In genomic region chr16:78638371-78638770, GRCh38 we compare ENCODE assay signal across 16 cellular contexts.
"Had no signal": no experiment of that assay in that cellular context is flagged by ENCODE, and none has a peak within 500 bp of the region (broad histone marks: within the 10 kb centered on the region; RNA-seq: fewer than 3 reads in every experiment).

No MANE protein-coding gene starts in this region.

- H3K79me2 ChIP-seq: hepatocyte had no signal

- H3K4me3 Mint-ChIP-seq: activated CD4-positive, alpha-beta T cell treated with anti-CD3 and anti-CD28 coated beads, Interleukin-2, amount 10 ng/mL, durations not matched to agents 7 days and 5 days; activated naive CD8-positive, alpha-beta T cell treated with anti-CD3 and anti-CD28 coated beads, Interleukin-2, amount 10 ng/mL, durations not matched to agents 7 days and 5 days; brain; central memory CD8-positive, alpha-beta T cell; memory B cell; naive thymus-derived CD8-positive, alpha-beta T cell; WTC11 had no signal

- H3K27ac Mint-ChIP-seq: activated CD4-positive, alpha-beta T cell treated with anti-CD3 and anti-CD28 coated beads, Interleukin-2, amount 10 ng/mL, durations not matched to agents 7 days and 5 days; activated naive CD8-positive, alpha-beta T cell treated with anti-CD3 and anti-CD28 coated beads, Interleukin-2, amount 10 ng/mL, durations not matched to agents 7 days and 5 days; brain; memory B cell; naive thymus-derived CD8-positive, alpha-beta T cell; WTC11 had no signal

- H3K9me3 ChIP-seq: esophagus squamous epithelium, pancreas, sigmoid colon, spleen, stomach, testis had no signal

- DNase-seq: activated CD4-positive, alpha-beta T cell treated with anti-CD3 and anti-CD28 coated beads, Interleukin-2, amount 10 ng/mL, durations not matched to agents 7 days and 5 days; activated naive CD4-positive, alpha-beta T cell; activated naive CD8-positive, alpha-beta T cell treated with anti-CD3 and anti-CD28 coated beads, Interleukin-2, amount 10 ng/mL, durations not matched to agents 7 days and 5 days; esophagus squamous epithelium; naive thymus-derived CD8-positive, alpha-beta T cell; pancreas; sigmoid colon; spleen; stomach; testis had no signal

- H2AFZ ChIP-seq: hepatocyte had no signal

- H3K4me1 ChIP-seq: esophagus squamous epithelium, pancreas, sigmoid colon, testis had no signal

- H3K9me3 Mint-ChIP-seq: activated CD4-positive, alpha-beta T cell treated with anti-CD3 and anti-CD28 coated beads, Interleukin-2, amount 10 ng/mL, durations not matched to agents 7 days and 5 days; activated naive CD8-positive, alpha-beta T cell treated with anti-CD3 and anti-CD28 coated beads, Interleukin-2, amount 10 ng/mL, durations not matched to agents 7 days and 5 days; brain; central memory CD8-positive, alpha-beta T cell; memory B cell; WTC11 had no signal

- H3K4me1 Mint-ChIP-seq: activated CD4-positive, alpha-beta T cell treated with anti-CD3 and anti-CD28 coated beads, Interleukin-2, amount 10 ng/mL, durations not matched to agents 7 days and 5 days; central memory CD8-positive, alpha-beta T cell; memory B cell had no signal

- H3K27me3 ChIP-seq: esophagus squamous epithelium, pancreas, sigmoid colon, spleen, stomach, testis had no signal

- H3K27ac ChIP-seq: coronary artery, esophagus squamous epithelium, hepatocyte, pancreas, sigmoid colon, spleen, stomach, testis had no signal

- H3K36me3 Mint-ChIP-seq: activated naive CD8-positive, alpha-beta T cell treated with anti-CD3 and anti-CD28 coated beads, Interleukin-2, amount 10 ng/mL, durations not matched to agents 7 days and 5 days; brain; WTC11 had no signal

- H3K4me2 ChIP-seq: hepatocyte had no signal
